8 cellular contexts compared by ENCODE assay signal in the genomic region with DNA sequence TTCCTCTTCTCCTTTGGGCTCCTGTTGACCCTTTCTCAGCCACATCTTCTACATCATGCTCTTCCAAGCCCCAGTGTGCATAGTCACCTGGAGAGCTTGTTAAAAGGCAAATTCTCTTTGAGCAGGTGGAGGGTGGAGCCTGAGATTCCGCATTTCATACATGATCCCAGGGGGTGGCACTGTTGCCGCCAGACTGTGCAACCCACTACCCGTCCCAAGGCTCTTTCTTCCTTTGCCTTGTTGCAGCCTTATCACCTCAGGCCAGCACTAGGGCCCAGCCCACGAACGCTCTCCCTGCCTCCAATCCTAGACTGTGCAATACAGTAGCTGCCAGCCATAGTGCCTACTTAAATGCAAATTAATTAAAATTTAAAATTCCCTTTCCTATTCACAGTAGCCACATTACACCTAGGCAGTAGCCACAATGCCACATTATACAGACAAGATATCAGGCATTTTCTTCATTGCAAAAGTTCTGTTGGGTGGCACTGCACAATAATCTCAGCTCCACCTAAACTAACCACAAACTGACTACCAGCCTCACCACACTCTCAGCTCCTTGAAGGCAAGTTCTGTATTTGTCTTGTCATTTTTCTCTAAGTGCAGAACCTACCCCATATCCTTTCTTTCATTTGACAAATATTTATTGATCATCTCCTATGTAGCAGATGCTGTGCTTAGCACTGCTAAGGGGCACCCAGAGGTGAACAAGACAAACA. TPM values are rescaled to one million over a fixed set of nuclear protein-coding genes. Genes with fewer than 3 reads are reported as not detected.
DNase-seq lines count a peak whose midpoint lies in the region; ATAC-seq, FAIRE-seq and TF ChIP-seq lines count a peak whose summit lies in the region.

No MANE protein-coding gene starts in this region.

- CTCF ChIA-PET in activated naive CD4-positive, alpha-beta T cell treated with anti-CD3 and anti-CD28 coated beads, Interleukin-2, amount 10 ng/mL, durations not matched to agents 7 days and 5 days (lab: Charles Lee), result interaction anchor here (1.0 to 6.8 kb wide), 8 partner anchors 15 to 445 kb away, joined by 3 to 219 read pairs (median 14); no protein-coding TSS in a partner anchor
- CTCF ChIA-PET in endothelial cell of umbilical vein (lab: Charles Lee), result interaction anchor here (0.9 to 11.2 kb wide), 10 partner anchors 8 to 729 kb away, joined by 4 to 951 read pairs (median 22); a partner anchor contains a TSS

- intact Hi-C loops in endothelial cell of umbilical vein (cut with micrococcal nuclease) (no loop called here), testis (cut with DNase I; ENCODE audit: low total_unique reads) (no loop called here)

- no peaks in the 10 kb centered on the region for H4K20me1 ChIP-seq in endothelial cell of umbilical vein (replicated peaks; ENCODE audit: control insufficient read depth, extremely low read depth, insufficient read depth, low read length)

- no peaks in the 10 kb centered on the region for H3K79me2 ChIP-seq in endothelial cell of umbilical vein (ENCODE audit: control insufficient read depth, insufficient read depth, low read length)

- no peak overlapping the region for H2AFZ ChIP-seq in endothelial cell of umbilical vein (ENCODE audit: low read depth, low read length)

- no peak overlapping the region for H3K4me2 ChIP-seq in endothelial cell of umbilical vein (ENCODE audit: insufficient read depth, low read length)

- peak overlapping the region in 1 of 2 donors; percentile 12 for H3K27ac Mint-ChIP-seq in activated naive CD4-positive, alpha-beta T cell treated with anti-CD3 and anti-CD28 coated beads, Interleukin-2, amount 50 U/mL, for 72 hours
- no peak overlapping the region for H3K27ac Mint-ChIP-seq in activated naive CD4-positive, alpha-beta T cell treated with anti-CD3 and anti-CD28 coated beads, Interleukin-2, amount 10 ng/mL, durations not matched to agents 7 days and 5 days

- FAIRE-seq in endothelial cell of umbilical vein (lab: Jason Lieb, UNC), result no peak
- no peak for FAIRE-seq in frontal cortex (lab: Jason Lieb, UNC)

- peaks cover 51 to 62% of the 10 kb centered on the region in 2 experiments for H3K27me3 ChIP-seq in endothelial cell of umbilical vein (ENCODE audit: control insufficient read depth in 2 of 2, insufficient read depth in 2 of 2, low read length in 2 of 2)
- H3K27me3 ChIP-seq in testis, result no peaks in the 10 kb centered on the region

- DNase-seq in activated naive CD4-positive, alpha-beta T cell treated with anti-CD3 and anti-CD28 coated beads, Interleukin-2, amount 50 U/mL, for 72 hours (ENCODE audit: low spot score in 2 of 2), result no peak
- no peak for DNase-seq in activated naive CD4-positive, alpha-beta T cell treated with anti-CD3 and anti-CD28 coated beads, Interleukin-2, amount 10 ng/mL, durations not matched to agents 7 days and 5 days
- DNase-seq in NCI-H748 (lab: John Stamatoyannopoulos, UW; ENCODE audit: unreplicated experiment), result peak; percentile 56
- no peak for DNase-seq in endothelial cell of umbilical vein (ENCODE audit: low read depth, low spot score)
- DNase-seq in testis, result peak; percentile 59
- no peak for DNase-seq in frontal cortex (ENCODE audit: low spot score in 2 of 2)
- DNase-seq in NCI-H2029 treated with DMSO at 0.1 percent for 48 hours (lab: John Stamatoyannopoulos, UW), result no peak
- DNase-seq in iPS-NIHi7 (ENCODE audit: extremely low spot score), result no peak

- H3K36me3 ChIP-seq in endothelial cell of umbilical vein (ENCODE audit: control insufficient read depth in 2 of 2, extremely low read depth in 1 of 2, insufficient read depth in 2 of 2, low read length in 2 of 2), result no peaks in the 10 kb centered on the region
- H3K36me3 ChIP-seq in testis (ENCODE audit: low read depth, missing control alignments), result no peaks in the 10 kb centered on the region

- H3K4me1 ChIP-seq in endothelial cell of umbilical vein (ENCODE audit: control insufficient read depth, extremely low read depth, insufficient read depth, low read length) (peaks cover 5% of the 10 kb centered on the region), testis (peaks cover 7% of the 10 kb centered on the region)

- H3K9ac ChIP-seq in endothelial cell of umbilical vein (replicated peaks; ENCODE audit: extremely low read depth, insufficient read depth, low read length), result no peak overlapping the region

- H3K27me3 Mint-ChIP-seq in activated naive CD4-positive, alpha-beta T cell treated with anti-CD3 and anti-CD28 coated beads, Interleukin-2, amount 10 ng/mL, durations not matched to agents 7 days and 5 days, result peaks cover 83% of the 10 kb centered on the region

- H3K9me3 Mint-ChIP-seq in activated naive CD4-positive, alpha-beta T cell treated with anti-CD3 and anti-CD28 coated beads, Interleukin-2, amount 50 U/mL, for 72 hours, result no peaks in the 10 kb centered on the region
- no peaks in the 10 kb centered on the region for H3K9me3 Mint-ChIP-seq in activated naive CD4-positive, alpha-beta T cell treated with anti-CD3 and anti-CD28 coated beads, Interleukin-2, amount 10 ng/mL, durations not matched to agents 7 days and 5 days

- WGBS in testis, 2 donors, result 51 to 75% methylated on average over 5 of the region's 5 CpGs

- H3K36me3 Mint-ChIP-seq in activated naive CD4-positive, alpha-beta T cell treated with anti-CD3 and anti-CD28 coated beads, Interleukin-2, amount 50 U/mL, for 72 hours, result no peaks in the 10 kb centered on the region
- no peaks in the 10 kb centered on the region for H3K36me3 Mint-ChIP-seq in activated naive CD4-positive, alpha-beta T cell treated with anti-CD3 and anti-CD28 coated beads, Interleukin-2, amount 10 ng/mL, durations not matched to agents 7 days and 5 days

- no peaks in the 10 kb centered on the region for H3K9me1 ChIP-seq in endothelial cell of umbilical vein (replicated peaks; ENCODE audit: control insufficient read depth, extremely low read depth, insufficient read depth, low read length)

- no peak for TF ChIP-seq POLR2A in endothelial cell of umbilical vein (IDR thresholded peaks at IDR 0.05; ENCODE audit: low read depth, low read length)
- TF ChIP-seq POLR2A in testis (IDR thresholded peaks at IDR 0.05), result no peak

- peaks cover 10% of the 10 kb centered on the region for H3K4me1 Mint-ChIP-seq in activated naive CD4-positive, alpha-beta T cell treated with anti-CD3 and anti-CD28 coated beads, Interleukin-2, amount 10 ng/mL, durations not matched to agents 7 days and 5 days

- H3K4me3 ChIP-seq in endothelial cell of umbilical vein (replicated peaks in 1 of 3; ENCODE audit: insufficient read depth in 1 of 3, low read depth in 1 of 3, low read length in 3 of 3), result no peak overlapping the region
- H3K4me3 ChIP-seq in testis, result no peak overlapping the region

- H3K9me3 ChIP-seq in endothelial cell of umbilical vein (replicated peaks; ENCODE audit: control insufficient read depth, insufficient read depth, low read length), result no peaks in the 10 kb centered on the region
- H3K9me3 ChIP-seq in testis, result no peaks in the 10 kb centered on the region

- dilution Hi-C loops in endothelial cell of umbilical vein (cut with MboI; ENCODE audit: extremely low pct_ligation_motif_present, low sequenced_read_pairs), result no loop called here

- peak; percentile 13 to 49 for TF ChIP-seq CTCF in endothelial cell of umbilical vein (IDR thresholded peaks at IDR 0.05; ENCODE audit: extremely low read depth in 1 of 2, insufficient read depth in 1 of 2, low read depth in 1 of 2, low read length in 2 of 2)
- no peak for TF ChIP-seq CTCF in testis (IDR thresholded peaks at IDR 0.05)

- ATAC-seq in activated naive CD4-positive, alpha-beta T cell treated with anti-CD3 and anti-CD28 coated beads, Interleukin-2, amount 50 U/mL, for 72 hours, result peak; percentile 33 to 37

- POLR2A ChIA-PET in endothelial cell of umbilical vein (lab: Charles Lee), result interaction anchor here (1.6 kb wide), 1 partner anchor 70 kb away, joined by 5 read pairs; no protein-coding TSS in a partner anchor

- no TSS peak for BruUV-seq in endothelial cell of umbilical vein (replicated peaks; lab: Mats Ljungman, UMichigan)

- H3K4me3 Mint-ChIP-seq in activated naive CD4-positive, alpha-beta T cell treated with anti-CD3 and anti-CD28 coated beads, Interleukin-2, amount 10 ng/mL, durations not matched to agents 7 days and 5 days, result no peak overlapping the region

- H3K27ac ChIP-seq in endothelial cell of umbilical vein (ENCODE audit: insufficient read depth, low read depth, low read length) (no peak overlapping the region), testis (no peak overlapping the region)

RNA-seq across cellular contexts. Expression of a gene that starts 4.6 kb away (rescaled TPM):
- not detected for total RNA-seq in activated naive CD4-positive, alpha-beta T cell treated with anti-CD3 and anti-CD28 coated beads, Interleukin-2, amount 50 U/mL, for 72 hours
- total RNA-seq in endothelial cell of umbilical vein (0.13 and 0.14 TPM in 2 replicates), testis (1 to 10 TPM in 1 of 2 donors, under 1 TPM in 1; 0.55 to 1.5 TPM), frontal cortex (0.82 TPM)
- polyA plus RNA-seq in endothelial cell of umbilical vein (0.03 TPM in 1 of 2 replicates, not detected in the other), testis (ENCODE audit: insufficient read depth, low read depth, low replicate concordance) (2.1 TPM)
- 0.03 TPM in 1 of 2 replicates, not detected in the other for polyA plus RNA-seq in endothelial cell of umbilical vein (2011; cell fraction: cytosol; rRNA removed)
- polyA plus RNA-seq in endothelial cell of umbilical vein (2011; cell fraction: nucleus; rRNA removed), result 0.08 TPM in 1 of 2 replicates, not detected in the other
- polyA plus RNA-seq in endothelial cell of umbilical vein (2012), result not detected in 2 replicates
- polyA minus RNA-seq in endothelial cell of umbilical vein, result not detected in 2 replicates
- not detected for polyA minus RNA-seq in endothelial cell of umbilical vein (2011; cell fraction: cytosol; rRNA and poly(A)+ RNA removed)
- not detected in 2 replicates for polyA minus RNA-seq in endothelial cell of umbilical vein (2011; cell fraction: nucleus; rRNA and poly(A)+ RNA removed)

RNA-seq across cellular contexts. Expression of a gene that starts 19.5 kb away (rescaled TPM):
- total RNA-seq in activated naive CD4-positive, alpha-beta T cell treated with anti-CD3 and anti-CD28 coated beads, Interleukin-2, amount 50 U/mL, for 72 hours, result not detected
- total RNA-seq in endothelial cell of umbilical vein, result not detected in 2 replicates
- polyA plus RNA-seq in endothelial cell of umbilical vein, result 0.03 TPM in 1 of 2 replicates, not detected in the other
- not detected in 2 replicates for polyA plus RNA-seq in endothelial cell of umbilical vein (2011; cell fraction: cytosol; rRNA removed)
- polyA plus RNA-seq in endothelial cell of umbilical vein (2011; cell fraction: nucleus; rRNA removed), result 0.04 and 0.11 TPM in 2 replicates
- not detected in 2 replicates for polyA plus RNA-seq in endothelial cell of umbilical vein (2012)
- polyA minus RNA-seq in endothelial cell of umbilical vein, result 0.08 and 0.12 TPM in 2 replicates
- not detected for polyA minus RNA-seq in endothelial cell of umbilical vein (2011; cell fraction: cytosol; rRNA and poly(A)+ RNA removed)
- polyA minus RNA-seq in endothelial cell of umbilical vein (2011; cell fraction: nucleus; rRNA and poly(A)+ RNA removed), result 0.10 TPM in 1 of 2 replicates, not detected in the other
- under 1 TPM; 0.12 to 0.24 TPM for total RNA-seq in testis
- polyA plus RNA-seq in testis (ENCODE audit: insufficient read depth, low read depth, low replicate concordance), result 0.16 TPM
- not detected for total RNA-seq in frontal cortex

RNA-seq across cellular contexts. Expression of a gene that starts 56.1 kb away (rescaled TPM):
- not detected for total RNA-seq in activated naive CD4-positive, alpha-beta T cell treated with anti-CD3 and anti-CD28 coated beads, Interleukin-2, amount 50 U/mL, for 72 hours
- total RNA-seq in endothelial cell of umbilical vein, result not detected in 2 replicates
- polyA plus RNA-seq in endothelial cell of umbilical vein, result not detected in 2 replicates
- polyA plus RNA-seq in endothelial cell of umbilical vein (2011; cell fraction: cytosol; rRNA removed), result not detected in 2 replicates
- 0.10 and 0.17 TPM in 2 replicates for polyA plus RNA-seq in endothelial cell of umbilical vein (2011; cell fraction: nucleus; rRNA removed)
- not detected in 2 replicates for polyA plus RNA-seq in endothelial cell of umbilical vein (2012)
- not detected in 2 replicates for polyA minus RNA-seq in endothelial cell of umbilical vein
- polyA minus RNA-seq in endothelial cell of umbilical vein (2011; cell fraction: cytosol; rRNA and poly(A)+ RNA removed), result not detected
- not detected in 2 replicates for polyA minus RNA-seq in endothelial cell of umbilical vein (2011; cell fraction: nucleus; rRNA and poly(A)+ RNA removed)
- 1 to 10 TPM in 1 of 2 donors, under 1 TPM in 1; 0.94 to 1.8 TPM for total RNA-seq in testis
- 1.1 TPM for polyA plus RNA-seq in testis (ENCODE audit: insufficient read depth, low read depth, low replicate concordance)
- 0.41 TPM for total RNA-seq in frontal cortex

Comparison
In these comparisons a context has a peak if more than half of its experiments do, and no peak if none do; other contexts are left out.
1. DNase-seq: peak in NCI-H748 (single experiment) and testis (single experiment); none in activated naive CD4-positive, alpha-beta T cell treated with anti-CD3 and anti-CD28 coated beads, Interleukin-2, amount 50 U/mL, for 72 hours (0 of 2), activated naive CD4-positive, alpha-beta T cell treated with anti-CD3 and anti-CD28 coated beads, Interleukin-2, amount 10 ng/mL, durations not matched to agents 7 days and 5 days (single experiment), endothelial cell of umbilical vein (single experiment), frontal cortex (0 of 2), NCI-H2029 treated with DMSO at 0.1 percent for 48 hours (single experiment) and iPS-NIHi7 (single experiment).
2. CTCF ChIP-seq: peak in endothelial cell of umbilical vein (2 of 2); none in testis (0 of 3).